ENCODE assay signal across 13 cellular contexts in the genomic region with DNA sequence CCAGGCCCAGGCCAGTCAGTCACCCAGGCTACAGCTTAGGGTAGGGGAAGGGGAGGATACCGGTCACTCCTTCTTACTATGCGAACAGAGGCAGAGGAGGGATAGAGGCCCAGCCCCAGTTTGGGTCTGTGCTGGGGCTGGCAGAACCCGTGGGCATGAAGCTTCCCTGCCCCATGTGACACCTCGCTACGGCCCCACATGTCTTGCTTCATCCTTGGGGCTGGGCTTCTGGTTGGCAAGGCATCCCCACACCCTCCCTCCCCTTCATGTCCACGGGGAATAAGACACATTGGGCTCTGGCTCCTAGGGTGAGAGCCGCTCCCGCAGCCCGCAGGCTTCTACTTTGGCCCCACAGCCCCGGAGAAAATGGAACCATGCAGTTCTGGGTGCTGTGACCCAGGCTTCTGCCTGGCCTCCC. TPM values are rescaled to one million over a fixed set of nuclear protein-coding genes. Genes with fewer than 3 reads are reported as not detected.
A peak's percentile ranks its signal among the peaks of the same experiment; 100 is the strongest.
DNase-seq lines count a peak whose midpoint lies in the region; ATAC-seq, FAIRE-seq and TF ChIP-seq lines count a peak whose summit lies in the region.
"Had no signal": no experiment of that assay in that cellular context is flagged by ENCODE, and none has a peak within 500 bp of the region (broad histone marks: within the 10 kb centered on the region; RNA-seq: fewer than 3 reads in every experiment).

No MANE protein-coding gene starts in this region.

- 77 to 81% methylated on average over 10 of the region's 10 CpGs for WGBS in sigmoid colon, 2 donors

- intact Hi-C loops in sigmoid colon (cut with DNase I) = loop anchor here (1.0 kb wide), 3 partner anchors 17 to 168 kb away; no protein-coding TSS in a partner anchor

- H3K79me2 ChIP-seq in astrocyte (ENCODE audit: insufficient read depth, low read length) = no peaks in the 10 kb centered on the region

- H3K9me3 ChIP-seq in BLaER1 (no peaks in the 10 kb centered on the region), astrocyte (ENCODE audit: insufficient read depth, low read depth, low read length) (no peaks in the 10 kb centered on the region), sigmoid colon (no peaks in the 10 kb centered on the region)

- no peak overlapping the region for H2AFZ ChIP-seq in astrocyte (ENCODE audit: low read depth, low read length)

- FAIRE-seq in astrocyte (lab: Jason Lieb, UNC) (no peak), D721Med (lab: Jason Lieb, UNC) (no peak), urothelium cell line (lab: Jason Lieb, UNC) (no peak)
- FAIRE-seq: GM12891 had no signal

- no peak overlapping the region for H3K27ac ChIP-seq in BLaER1
- H3K27ac ChIP-seq in astrocyte (ENCODE audit: low read depth, low read length) = peak overlapping the region; percentile 73
- peak overlapping the region; percentile 94 for H3K27ac ChIP-seq in layer of hippocampus (ENCODE audit: low read depth, low read length)
- H3K27ac ChIP-seq in sigmoid colon = peak overlapping the region; percentile 96 to 98 (median 98)

- no peak overlapping the region for H3K4me3 ChIP-seq in BLaER1
- no peak overlapping the region for H3K4me3 ChIP-seq in astrocyte (ENCODE audit: insufficient read depth, low read depth, low read length)
- H3K4me3 ChIP-seq in sigmoid colon = no peak overlapping the region

- no peak for ATAC-seq in HG03280 (IDR thresholded peaks at IDR 0.05; ENCODE audit: unreplicated experiment)

- H3K36me3 Mint-ChIP-seq in astrocyte (ENCODE audit: low read depth, unreplicated experiment) = peaks cover 13% of the 10 kb centered on the region

- H3K9ac ChIP-seq in BLaER1 (no peak overlapping the region), astrocyte (ENCODE audit: low read length) (peak overlapping the region; percentile 75)

- H3K27ac Mint-ChIP-seq in astrocyte (ENCODE audit: unreplicated experiment) = peak overlapping the region; percentile 77
- H3K27ac Mint-ChIP-seq: activated naive CD8-positive, alpha-beta T cell treated with anti-CD3 and anti-CD28 coated beads, Interleukin-2, amount 50 U/mL, for 24 hours had no signal

- H3K9me3 Mint-ChIP-seq in astrocyte (ENCODE audit: unreplicated experiment) = no peaks in the 10 kb centered on the region
- H3K9me3 Mint-ChIP-seq: activated naive CD8-positive, alpha-beta T cell treated with anti-CD3 and anti-CD28 coated beads, Interleukin-2, amount 50 U/mL, for 24 hours; CD4-positive, alpha-beta memory T cell had no signal

- H3K27me3 ChIP-seq in BLaER1 = no peaks in the 10 kb centered on the region
- no peaks in the 10 kb centered on the region for H3K27me3 ChIP-seq in astrocyte (ENCODE audit: insufficient read depth, low read length)
- H3K27me3 ChIP-seq in layer of hippocampus (ENCODE audit: control insufficient read depth, insufficient read depth, low read length) = no peaks in the 10 kb centered on the region
- H3K27me3 ChIP-seq in sigmoid colon = no peaks in the 10 kb centered on the region

- H3K36me3 ChIP-seq in BLaER1 = peaks cover 30% of the 10 kb centered on the region
- H3K36me3 ChIP-seq in astrocyte (ENCODE audit: insufficient read depth, low read length) = no peaks in the 10 kb centered on the region
- peaks cover 18 to 30% (median 25%) of the 10 kb centered on the region in 4 donors for H3K36me3 ChIP-seq in sigmoid colon

- H3K4me2 ChIP-seq in BLaER1 (peak overlapping the region; percentile 74), astrocyte (ENCODE audit: low read length) (peak overlapping the region; percentile 49)

- TF ChIP-seq CTCF in astrocyte (IDR thresholded peaks at IDR 0.05; ENCODE audit: insufficient read depth, low read depth, low read length) (no peak), sigmoid colon (IDR thresholded peaks at IDR 0.05) (no peak), D721Med (IDR thresholded peaks at IDR 0.05; ENCODE audit: insufficient read depth, missing control alignments) (no peak)

- peaks cover 22% of the 10 kb centered on the region for H3K4me1 Mint-ChIP-seq in astrocyte (ENCODE audit: low read depth, unreplicated experiment)
- H3K4me1 Mint-ChIP-seq: activated naive CD8-positive, alpha-beta T cell treated with anti-CD3 and anti-CD28 coated beads, Interleukin-2, amount 50 U/mL, for 24 hours; CD4-positive, alpha-beta memory T cell had no signal

- peaks cover 76% of the 10 kb centered on the region for H3K4me1 ChIP-seq in BLaER1
- peaks cover 25% of the 10 kb centered on the region for H3K4me1 ChIP-seq in astrocyte (ENCODE audit: insufficient read depth, low read length)
- H3K4me1 ChIP-seq in sigmoid colon = peaks cover 0 to 89% (median 81%) of the 10 kb centered on the region in 4 donors

- H4K20me1 ChIP-seq in BLaER1 (peaks cover 58% of the 10 kb centered on the region; the same call in 1 of the 2 replicates), astrocyte (ENCODE audit: insufficient read depth, low read length) (no peaks in the 10 kb centered on the region)

- TF ChIP-seq POLR2A in sigmoid colon (IDR thresholded peaks at IDR 0.05) = no peak

- H3K4me3 Mint-ChIP-seq in astrocyte (ENCODE audit: unreplicated experiment) = no peak overlapping the region
- H3K4me3 Mint-ChIP-seq: activated naive CD8-positive, alpha-beta T cell treated with anti-CD3 and anti-CD28 coated beads, Interleukin-2, amount 50 U/mL, for 24 hours; CD4-positive, alpha-beta memory T cell had no signal

- no peak for DNase-seq in astrocyte (ENCODE audit: low read depth)
- peak; percentile 95 for DNase-seq in sigmoid colon
- no peak for DNase-seq in D721Med (ENCODE audit: insufficient read length, low spot score)
- no peak for DNase-seq in urothelium cell line (ENCODE audit: low spot score)
- no peak for DNase-seq in NCI-H1105 (lab: John Stamatoyannopoulos, UW)
- DNase-seq: activated CD4-positive, alpha-beta T cell treated with anti-CD3 and anti-CD28 coated beads, Interleukin-2, amount 50 U/mL, for 1 hour; activated naive CD8-positive, alpha-beta T cell treated with anti-CD3 and anti-CD28 coated beads, Interleukin-2, amount 50 U/mL, for 24 hours; CD4-positive, alpha-beta memory T cell; MM.1S had no signal

- peak in 2 of 4 donors; percentile 36 to 75 for TF ChIP-seq EP300 in sigmoid colon (IDR thresholded peaks at IDR 0.05)

- H3K27me3 Mint-ChIP-seq in astrocyte (ENCODE audit: low read depth, unreplicated experiment) = peaks cover 2% of the 10 kb centered on the region
- H3K27me3 Mint-ChIP-seq: activated naive CD8-positive, alpha-beta T cell treated with anti-CD3 and anti-CD28 coated beads, Interleukin-2, amount 50 U/mL, for 24 hours; CD4-positive, alpha-beta memory T cell had no signal

RNA-seq across cellular contexts. Expression of a gene that starts 32.4 kb away (rescaled TPM):
- 20.7 and 21.0 TPM in 2 replicates for total RNA-seq in astrocyte
- total RNA-seq in sigmoid colon = 10 to 100 TPM; 32.3 to 54.6 (median 41.8) TPM
- 10 to 100 TPM; 25.2 to 36.3 (median 25.3) TPM for polyA plus RNA-seq in sigmoid colon

RNA-seq across cellular contexts. Expression of a gene that starts 48.5 kb away (rescaled TPM):
- total RNA-seq in astrocyte = 0.91 and 1.9 TPM in 2 replicates
- total RNA-seq in sigmoid colon = 1 to 10 TPM in 1 of 4 donors, under 1 TPM in 3; 0.49 to 1.6 (median 0.77) TPM
- polyA plus RNA-seq in sigmoid colon = under 1 TPM; under 0.01 to 0.60 (median under 0.01) TPM
